Comparison of ENCODE assay signal across 23 cellular contexts in genomic region chr17:66918896-66919295, GRCh38. TPM values are rescaled to one million over a fixed set of nuclear protein-coding genes. Genes with fewer than 3 reads are reported as not detected.
DNase-seq lines count a peak whose midpoint lies in the region; ATAC-seq and TF ChIP-seq lines count a peak whose summit lies in the region.
"Had no signal": no experiment of that assay in that cellular context is flagged by ENCODE, and none has a peak within 500 bp of the region (broad histone marks: within the 10 kb centered on the region; RNA-seq: fewer than 3 reads in every experiment).

No MANE protein-coding gene starts in this region.

- intact Hi-C loops in posterior vena cava (cut with DNase I) (no loop called here), upper lobe of right lung (cut with DNase I) (no loop called here), left ventricle myocardium inferior (cut with micrococcal nuclease) (no loop called here)

- ATAC-seq in RWPE2 (ENCODE audit: low read depth) (no peak), upper lobe of right lung (no peak)
- ATAC-seq: A549; CD8-positive, alpha-beta T cell; GM12878 had no signal

- H3K36me3 ChIP-seq in RWPE2 (ENCODE audit: low read depth), result no peaks in the 10 kb centered on the region
- no peaks in the 10 kb centered on the region for H3K36me3 ChIP-seq in upper lobe of right lung
- no peaks in the 10 kb centered on the region for H3K36me3 ChIP-seq in left ventricle myocardium inferior
- H3K36me3 ChIP-seq: BLaER1 treated with 17β-estradiol and CSF1 and Interleukin-3, amounts not matched to agents 10 nM and 100 nM had no signal

- H3K4me3 ChIP-seq in RWPE2 (ENCODE audit: severe bottlenecking) (no peak overlapping the region), upper lobe of right lung (no peak overlapping the region), left ventricle myocardium inferior (no peak overlapping the region)
- H3K4me3 ChIP-seq: A549; BLaER1 treated with 17β-estradiol and CSF1 and Interleukin-3, amounts not matched to agents 10 nM and 100 nM; GM12878 had no signal

- H3K27ac ChIP-seq in RWPE2 (ENCODE audit: poor library complexity, severe bottlenecking), result no peak overlapping the region
- H3K27ac ChIP-seq in upper lobe of right lung, result no peak overlapping the region
- H3K27ac ChIP-seq in left ventricle myocardium inferior (replicated peaks), result no peak overlapping the region
- H3K27ac ChIP-seq: 22Rv1; A549; BLaER1 treated with 17β-estradiol and CSF1 and Interleukin-3, amounts not matched to agents 10 nM and 100 nM; C4-2B had no signal

- no peaks in the 10 kb centered on the region for H3K9me3 ChIP-seq in RWPE2 (ENCODE audit: severe bottlenecking)
- H3K9me3 ChIP-seq in upper lobe of right lung, result no peaks in the 10 kb centered on the region
- H3K9me3 ChIP-seq in left ventricle myocardium inferior (replicated peaks), result peaks cover 14% of the 10 kb centered on the region

- TF ChIP-seq CTCF in RWPE2 (IDR thresholded peaks at IDR 0.05; ENCODE audit: poor library complexity, severe bottlenecking), result no peak
- no peak for TF ChIP-seq CTCF in upper lobe of right lung (IDR thresholded peaks at IDR 0.05)
- no peak for TF ChIP-seq CTCF in left ventricle myocardium inferior (IDR thresholded peaks at IDR 0.05; ENCODE audit: borderline replicate concordance)

- H3K27me3 ChIP-seq in RWPE2 (ENCODE audit: insufficient read depth, poor library complexity, severe bottlenecking), result no peaks in the 10 kb centered on the region
- H3K27me3 ChIP-seq in upper lobe of right lung, result no peaks in the 10 kb centered on the region
- H3K27me3 ChIP-seq in left ventricle myocardium inferior (ENCODE audit: low read depth), result peaks cover 73% of the 10 kb centered on the region
- H3K27me3 ChIP-seq: BLaER1 treated with 17β-estradiol and CSF1 and Interleukin-3, amounts not matched to agents 10 nM and 100 nM had no signal

- H3K4me1 ChIP-seq in RWPE2 (ENCODE audit: insufficient read depth, poor library complexity, severe bottlenecking) (peaks cover 7% of the 10 kb centered on the region), upper lobe of right lung (no peaks in the 10 kb centered on the region), left ventricle myocardium inferior (no peaks in the 10 kb centered on the region)
- H3K4me1 ChIP-seq: A549 had no signal

- peak; percentile 47 for DNase-seq in RWPE2 (ENCODE audit: low spot score)
- DNase-seq in posterior vena cava (ENCODE audit: low spot score), result peak; percentile 58
- DNase-seq in upper lobe of right lung, result peak; percentile 40
- no peak for DNase-seq in NCI-H1694 treated with DMSO at 0.1 percent for 48 hours (lab: John Stamatoyannopoulos, UW)
- DNase-seq in left ventricle myocardium inferior, result no peak
- DNase-seq: AML-193; Caco-2; Calu3; CD4-positive, alpha-beta T cell; CD8-positive, alpha-beta T cell; DMS 273 treated with DMSO at 0.1 percent for 48 hours; DMS153; DMS53; DMS79; DND-41; EL; GDM1 had no signal

RNA-seq across cellular contexts. Expression of gene CACNG4, which starts 45.6 kb away (rescaled TPM):
- total RNA-seq in posterior vena cava, result not detected
- 9.3 TPM for total RNA-seq in upper lobe of right lung
- not detected for total RNA-seq in left ventricle myocardium inferior
- total RNA-seq: B cell; CD4-positive, alpha-beta T cell; CD8-positive, alpha-beta T cell had no signal

Comparison
In these comparisons a context has a peak if more than half of its experiments do, and no peak if none do; other contexts are left out.
1. DNase-seq: peak in RWPE2 (single experiment), posterior vena cava (single experiment) and upper lobe of right lung (single experiment); none in NCI-H1694 treated with DMSO at 0.1 percent for 48 hours (single experiment) and left ventricle myocardium inferior (single experiment).